1 cellular context compared by ENCODE assay signal in the genomic region with DNA sequence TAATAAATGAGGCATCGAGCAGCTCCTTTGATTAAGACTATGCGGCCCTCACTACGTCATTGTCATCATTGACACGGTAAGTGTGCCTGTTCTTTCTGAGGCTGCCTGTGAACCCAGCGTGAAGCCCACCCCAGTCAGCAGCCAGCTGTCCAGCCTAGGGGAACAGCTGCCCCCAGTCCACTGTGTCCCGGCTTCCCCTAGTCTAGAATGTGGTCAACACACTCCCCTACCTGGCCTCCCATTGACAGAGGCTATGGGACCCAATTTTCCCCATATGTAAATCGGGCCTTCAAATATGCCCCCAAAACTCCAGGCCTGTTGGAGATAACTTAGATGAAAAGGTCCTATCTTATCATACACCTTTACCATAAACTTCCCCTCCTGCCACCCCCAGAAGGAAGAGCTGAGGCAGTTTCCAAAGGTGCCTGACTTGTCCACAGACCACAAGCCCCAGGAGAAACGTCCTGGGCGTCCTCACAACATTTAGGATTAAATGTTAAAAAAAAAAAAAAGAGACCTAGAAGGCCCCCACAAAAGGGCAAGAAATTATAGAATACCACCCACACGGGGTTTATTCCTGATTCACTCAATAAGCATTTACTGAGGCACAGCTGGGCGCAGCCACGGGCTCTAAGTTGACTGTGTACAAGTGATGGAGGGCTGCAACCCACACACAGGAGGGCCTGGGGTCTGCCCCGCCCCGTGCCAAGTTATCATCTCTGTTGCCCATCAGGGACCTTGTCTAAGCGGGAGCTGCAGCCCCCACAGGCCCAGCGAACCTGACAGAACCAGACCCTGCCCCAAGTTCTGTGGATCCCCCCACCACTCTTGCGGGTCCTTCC.
TF ChIP-seq lines count a peak whose summit lies in the region.

No MANE protein-coding gene starts in this region.

TF ChIP-seq in H1, 55 proteins besides CTCF, POLR2A, EP300 and RAD21:
- TF ChIP-seq TEAD4 (IDR thresholded peaks at IDR 0.05; ENCODE audit: low read depth, low read length) (no peak), HDAC6 (IDR thresholded peaks at IDR 0.05; ENCODE audit: low read depth, low read length) (no peak), TAF7 (optimal IDR thresholded peaks at IDR 0.05; ENCODE audit: borderline replicate concordance, low read depth, low read length) (no peak), JUND (IDR thresholded peaks at IDR 0.05; ENCODE audit: low read length) (no peak), BCL11A (IDR thresholded peaks at IDR 0.05; ENCODE audit: low read depth in 2 of 2, low read length in 2 of 2) (no peak), KDM1A (IDR thresholded peaks at IDR 0.05; ENCODE audit: borderline replicate concordance, low read length) (no peak), CEBPB (IDR thresholded peaks at IDR 0.05; ENCODE audit: low read depth, low read length) (no peak), NRF1 (IDR thresholded peaks at IDR 0.05; ENCODE audit: low read depth, low read length) (no peak), MAX (IDR thresholded peaks at IDR 0.05) (no peak), POLR2AphosphoS5 (IDR thresholded peaks at IDR 0.05; ENCODE audit: low read depth, low read length) (no peak), ATF3 (IDR thresholded peaks at IDR 0.05; ENCODE audit: insufficient read depth, low read depth, low read length) (no peak), SIN3A (conservative IDR thresholded peaks at IDR 0.05 in 1 of 2, IDR thresholded peaks at IDR 0.05 in 1 of 2; ENCODE audit: low read depth in 1 of 2, low read length in 2 of 2) (no peak), ATF2 (IDR thresholded peaks at IDR 0.05; ENCODE audit: low read length) (no peak), CBX8 (IDR thresholded peaks at IDR 0.05; ENCODE audit: borderline replicate concordance, low read depth, low read length) (no peak), PHF8 (conservative IDR thresholded peaks at IDR 0.05; ENCODE audit: low read depth, low read length) (no peak), GABPA (IDR thresholded peaks at IDR 0.05; ENCODE audit: borderline replicate concordance, insufficient read depth, low read length) (no peak), NANOG (IDR thresholded peaks at IDR 0.05; ENCODE audit: insufficient read depth, low read depth, low read length, poor library complexity, severe bottlenecking) (no peak)
- TF ChIP-seq, protein P1, sequence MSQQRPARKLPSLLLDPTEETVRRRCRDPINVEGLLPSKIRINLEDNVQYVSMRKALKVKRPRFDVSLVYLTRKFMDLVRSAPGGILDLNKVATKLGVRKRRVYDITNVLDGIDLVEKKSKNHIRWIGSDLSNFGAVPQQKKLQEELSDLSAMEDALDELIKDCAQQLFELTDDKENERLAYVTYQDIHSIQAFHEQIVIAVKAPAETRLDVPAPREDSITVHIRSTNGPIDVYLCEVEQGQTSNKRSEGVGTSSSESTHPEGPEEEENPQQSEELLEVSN (IDR thresholded peaks at IDR 0.05): no peak
